In genomic region chr1:243748227-243748626, GRCh38 we compare ENCODE assay signal across 15 cellular contexts.
"Had no signal": no experiment of that assay in that cellular context is flagged by ENCODE, and none has a peak within 500 bp of the region (broad histone marks: within the 10 kb centered on the region; RNA-seq: fewer than 3 reads in every experiment).

No MANE protein-coding gene starts in this region.

- H3K4me1 ChIP-seq: testis, upper lobe of right lung had no signal

- H3K27ac ChIP-seq: epithelial cell of prostate, esophagus muscularis mucosa, heart left ventricle, sigmoid colon, skin epidermis, testis, tibial nerve, upper lobe of right lung, vagina had no signal

- H3K36me3 ChIP-seq: esophagus muscularis mucosa, heart left ventricle, sigmoid colon, tibial nerve, upper lobe of right lung, vagina had no signal

- H3K27me3 ChIP-seq: esophagus muscularis mucosa, heart left ventricle, sigmoid colon, testis, tibial nerve, upper lobe of right lung, vagina had no signal

- H3K4me3 ChIP-seq: esophagus muscularis mucosa, heart left ventricle, sigmoid colon, skin epidermis, testis, tibial nerve, upper lobe of right lung, vagina had no signal

- DNase-seq: left colon; natural killer cell; posterior cingulate gyrus; sigmoid colon; stimulated activated CD4-positive, alpha-beta T cell treated with anti-CD3 and anti-CD28 coated beads, Interleukin-2, amount 100 ng/mL, for 24 hours; stimulated activated CD4-positive, alpha-beta T cell treated with anti-CD3 and anti-CD28 coated beads, Interleukin-4, amount 100 ng/mL, for 4 hours; stimulated activated naive B cell treated with anti-CD40 and anti-IgM and Interleukin-4, amounts not matched to agents 10 μg/mL and 1 μg/mL and 100 μg/mL, for 72 hours; upper lobe of right lung had no signal

- H3K9me3 ChIP-seq: esophagus muscularis mucosa, heart left ventricle, sigmoid colon, testis, tibial nerve, upper lobe of right lung, vagina had no signal
